Comparison of ENCODE assay signal across 5 cellular contexts in genomic region chr5:58598440-58598839, GRCh38. TPM values are rescaled to one million over a fixed set of nuclear protein-coding genes. Genes with fewer than 3 reads are reported as not detected.
"Had no signal": no experiment of that assay in that cellular context is flagged by ENCODE, and none has a peak within 500 bp of the region (broad histone marks: within the 10 kb centered on the region; RNA-seq: fewer than 3 reads in every experiment).

No MANE protein-coding gene starts in this region.

- ATAC-seq: GM23338 had no signal

- DNase-seq: H9, HCEC 1CT, IMR-90 had no signal

- H3K4me3 Mint-ChIP-seq: GM23338, H9 had no signal

- H3K27ac Mint-ChIP-seq: GM23338, H9 had no signal

RNA-seq across cellular contexts. Expression of gene RAB3C, which starts 15.6 kb away (rescaled TPM):
- total RNA-seq: HT-29, IMR-90 had no signal
- polyA plus RNA-seq: IMR-90 had no signal
